Comparison of ENCODE assay signal across 8 cellular contexts in genomic region chr17:50055055-50055425, GRCh38. TPM values are rescaled to one million over a fixed set of nuclear protein-coding genes. Genes with fewer than 3 reads are reported as not detected.
DNase-seq lines count a peak whose midpoint lies in the region; FAIRE-seq and TF ChIP-seq lines count a peak whose summit lies in the region.

No MANE protein-coding gene starts in this region.

- no peak overlapping the region for H3K9ac ChIP-seq in SK-N-MC (ENCODE audit: insufficient read length)

- FAIRE-seq in HTR-8/SVneo (lab: Jason Lieb, UNC) (peak; percentile 46), GM12892 (lab: Jason Lieb, UNC) (no peak)

- H3K9me3 ChIP-seq in SK-N-MC (ENCODE audit: low read depth, low read length) (no peaks in the 10 kb centered on the region), uterus (no peaks in the 10 kb centered on the region)
- H3K9me3 ChIP-seq in effector memory CD4-positive, alpha-beta T cell (ENCODE audit: control insufficient read depth, low read length): no peaks in the 10 kb centered on the region

- H3K36me3 Mint-ChIP-seq in mesothelial cell of epicardium: no peaks in the 10 kb centered on the region

- H3K27me3 ChIP-seq in effector memory CD4-positive, alpha-beta T cell (replicated peaks; ENCODE audit: control insufficient read depth, insufficient read depth, low read length, poor library complexity, severe bottlenecking): no peaks in the 10 kb centered on the region
- H3K27me3 ChIP-seq in uterus: no peaks in the 10 kb centered on the region

- H3K27ac ChIP-seq in SK-N-MC: no peak overlapping the region
- H3K27ac ChIP-seq in effector memory CD4-positive, alpha-beta T cell (ENCODE audit: insufficient read depth, low read length, poor library complexity, severe bottlenecking): peak overlapping the region; percentile 52
- peak overlapping the region; percentile 91 to 92 for H3K27ac ChIP-seq in uterus

- H3K27ac Mint-ChIP-seq in mesothelial cell of epicardium: peak overlapping the region; percentile 97

- no peaks in the 10 kb centered on the region for H3K9me3 Mint-ChIP-seq in mesothelial cell of epicardium

- peaks cover 73% of the 10 kb centered on the region for H3K4me1 Mint-ChIP-seq in mesothelial cell of epicardium

- TF ChIP-seq POLR2A in uterus (IDR thresholded peaks at IDR 0.05) (no peak), GM12892 (IDR thresholded peaks at IDR 0.05; ENCODE audit: low read depth, low read length) (no peak)

- no peak for TF ChIP-seq CTCF in AG09309 (IDR thresholded peaks at IDR 0.05; ENCODE audit: control insufficient read depth, insufficient read depth, low read depth, low read length, missing control alignments)
- no peak for TF ChIP-seq CTCF in mesothelial cell of epicardium (IDR thresholded peaks at IDR 0.05; ENCODE audit: unreplicated experiment)
- TF ChIP-seq CTCF in uterus (IDR thresholded peaks at IDR 0.05): no peak

- peaks cover 2% of the 10 kb centered on the region for H3K27me3 Mint-ChIP-seq in mesothelial cell of epicardium (ENCODE audit: low read depth)

- DNase-seq in AG09309 (ENCODE audit: low read depth) (no peak), HTR-8/SVneo (ENCODE audit: insufficient read length, low spot score) (no peak), SK-N-MC (ENCODE audit: low read depth, low spot score) (no peak), mesothelial cell of epicardium (ENCODE audit: low spot score in 2 of 2, unreplicated experiment in 2 of 2) (no peak), uterus (no peak), GM12892 (ENCODE audit: insufficient read length) (no peak), hippocampal formation (lab: John Stamatoyannopoulos, UW) (no peak)
- peak in 1 of 3 donors; percentile 8 for DNase-seq in effector memory CD4-positive, alpha-beta T cell

- H3K4me3 Mint-ChIP-seq in mesothelial cell of epicardium: peak overlapping the region; percentile 84

- intact Hi-C loops in uterus (cut with DNase I; ENCODE audit: low total_unique reads): no loop called here

- H3K36me3 ChIP-seq in SK-N-MC (ENCODE audit: insufficient read depth, low read length) (no peaks in the 10 kb centered on the region), uterus (no peaks in the 10 kb centered on the region)
- H3K36me3 ChIP-seq in effector memory CD4-positive, alpha-beta T cell (ENCODE audit: control insufficient read depth, insufficient read depth, low read length): no peaks in the 10 kb centered on the region

- peak overlapping the region; percentile 91 for H3K4me3 ChIP-seq in AG09309 (ENCODE audit: control insufficient read depth, low read depth, low read length)
- peak overlapping the region; percentile 83 for H3K4me3 ChIP-seq in SK-N-MC
- peak overlapping the region; percentile 84 for H3K4me3 ChIP-seq in effector memory CD4-positive, alpha-beta T cell (ENCODE audit: insufficient read depth, low read depth, low read length, poor library complexity, severe bottlenecking)
- H3K4me3 ChIP-seq in uterus: peak overlapping the region; percentile 54 to 65

- peaks cover 11% of the 10 kb centered on the region for H3K4me1 ChIP-seq in effector memory CD4-positive, alpha-beta T cell (ENCODE audit: control insufficient read depth, insufficient read depth, low read length, poor library complexity, severe bottlenecking)
- peaks cover 6 to 19% of the 10 kb centered on the region in 2 donors for H3K4me1 ChIP-seq in uterus

RNA-seq across cellular contexts. Expression of gene ITGA3, which starts 0.9 kb away (rescaled TPM):
- total RNA-seq in mesothelial cell of epicardium: 133 to 149 TPM (median 143 TPM) in 3 replicates
- 10 to 100 TPM; 14.3 to 73.1 (median 33.4) TPM for total RNA-seq in uterus
- 1.2 TPM for polyA plus RNA-seq in GM12892 (2012; ENCODE audit: missing spikeins)

RNA-seq across cellular contexts. Expression of gene PDK2, which starts 40.1 kb away (rescaled TPM):
- total RNA-seq in mesothelial cell of epicardium: 44.6 to 46.0 TPM (median 45.4 TPM) in 3 replicates
- 10 to 100 TPM; 12.9 to 62.6 (median 32.4) TPM for total RNA-seq in uterus
- polyA plus RNA-seq in GM12892 (2012; ENCODE audit: missing spikeins): 5.2 TPM
